ENCODE assay signal across 10 cellular contexts in genomic region chr7:120089968-120090367, GRCh38.
DNase-seq lines count a peak whose midpoint lies in the region; ATAC-seq, FAIRE-seq and TF ChIP-seq lines count a peak whose summit lies in the region.
"Had no signal": no experiment of that assay in that cellular context is flagged by ENCODE, and none has a peak within 500 bp of the region (broad histone marks: within the 10 kb centered on the region; RNA-seq: fewer than 3 reads in every experiment).

No MANE protein-coding gene starts in this region.

- DNase-seq in DMS 273 (lab: John Stamatoyannopoulos, UW; ENCODE audit: unreplicated experiment) (peak; percentile 42), DMS 273 treated with DMSO at 0.1 percent for 48 hours (lab: John Stamatoyannopoulos, UW) (no peak), M059J (ENCODE audit: low read depth) (peak; percentile 45), K562 (ENCODE audit: extremely low read depth in 1 of 4, low spot score in 3 of 4) (peak in 3 of 4 experiments; percentile 15 to 76 (median 51)), non-pigmented ciliary epithelial cell (ENCODE audit: low read depth) (peak; percentile 1), foreskin melanocyte (no peak), UCSD-AML1 (lab: John Stamatoyannopoulos, UW; ENCODE audit: unreplicated experiment) (no peak)
- DNase-seq: 8988T, T-helper 9 cell had no signal

- ATAC-seq in K562 (peak; percentile 98), GM21381 (IDR thresholded peaks at IDR 0.05; ENCODE audit: unreplicated experiment) (no peak)

- FAIRE-seq in K562 (lab: Jason Lieb, UNC) = peak; percentile 88

- BruUV-seq in K562 (replicated peaks; lab: Mats Ljungman, UMichigan) = no TSS peak

- CTCF ChIA-PET in K562 (lab: Yijun Ruan, JAX; ENCODE audit: low intra/inter-chr PET ratio) = interaction anchor here (1.3 kb wide), 1 partner anchor 820 kb away, joined by 5 read pairs; no protein-coding TSS in a partner anchor

- TF ChIP-seq RAD21 in K562 (CRISPR knock-in tag; conservative IDR thresholded peaks at IDR 0.05 in 1 of 2, IDR thresholded peaks at IDR 0.05 in 1 of 2) = peak; percentile 67 to 81

- H4K20me1 ChIP-seq in K562 (replicated peaks; ENCODE audit: control insufficient read depth, insufficient read depth, low read length) = no peaks in the 10 kb centered on the region

- H3K27me3 ChIP-seq in K562 (ENCODE audit: control insufficient read depth in 2 of 2, insufficient read depth in 2 of 2, low read length in 2 of 2) = no peaks in the 10 kb centered on the region; a peak in 1 of 5 replicates

- in situ Hi-C loops in K562 (cut with MboI) = no loop called here

- WGBS in K562 (ENCODE audit: insufficient coverage, low coverage, missing lambda C conversion rate) = 3% methylated on average over 4 of the region's 4 CpGs

- TF ChIP-seq POLR2A in K562 (conservative IDR thresholded peaks at IDR 0.05) = no peak

- no peak overlapping the region for H3K9ac ChIP-seq in K562 (ENCODE audit: insufficient read depth in 1 of 2, low read depth in 2 of 2, low read length in 2 of 2)

- no peaks in the 10 kb centered on the region for H3K79me2 ChIP-seq in K562 (ENCODE audit: control insufficient read depth, insufficient read depth, low read length)

- no peaks in the 10 kb centered on the region for H3K36me3 ChIP-seq in K562 (ENCODE audit: control insufficient read depth, insufficient read depth, low read length)

- POLR2A ChIA-PET in K562 (lab: Yijun Ruan, JAX) = interaction anchor here (0.6 kb wide), 1 partner anchor 249 kb away, joined by 4 read pairs; no protein-coding TSS in a partner anchor

- no peaks in the 10 kb centered on the region for H3K9me3 ChIP-seq in K562 (replicated peaks; ENCODE audit: control insufficient read depth, insufficient read depth, low read depth, low read length)

- H3K4me3 ChIP-seq in K562 = no peak overlapping the region

- no peaks in the 10 kb centered on the region for H3K4me1 ChIP-seq in K562 (replicated peaks in 1 of 2; ENCODE audit: control insufficient read depth in 2 of 2, insufficient read depth in 2 of 2, low read length in 2 of 2)

- TF ChIP-seq EP300 in K562 (IDR thresholded peaks at IDR 0.05; ENCODE audit: low read length) = no peak

- no peak overlapping the region for H2AFZ ChIP-seq in K562 (ENCODE audit: low read depth, low read length)

- H3K27ac ChIP-seq in K562 (ENCODE audit: extremely low read depth, low read depth, low read length) = no peak overlapping the region

- intact Hi-C loops in K562 (cut with micrococcal nuclease) = loop anchor here (1.0 to 10.0 kb wide), 3 partner anchors 155 to 815 kb away; no protein-coding TSS in a partner anchor

- peak; percentile 65 to 72 (median 66) for TF ChIP-seq CTCF in K562 (IDR thresholded peaks at IDR 0.05 in 2 of 3, conservative IDR thresholded peaks at IDR 0.05 in 1 of 3; ENCODE audit: insufficient read depth in 2 of 3, low read depth in 1 of 3, low read length in 3 of 3)

- no peaks in the 10 kb centered on the region for H3K9me1 ChIP-seq in K562 (ENCODE audit: control insufficient read depth, insufficient read depth, low read length)

- no peak overlapping the region for H3K4me2 ChIP-seq in K562 (ENCODE audit: insufficient read depth, low read length)

TF ChIP-seq in K562, 482 proteins besides CTCF, POLR2A, EP300 and RAD21:
- TF ChIP-seq PPARD (CRISPR knock-in tag; IDR thresholded peaks at IDR 0.05) (no peak), ZNF384 (IDR thresholded peaks at IDR 0.05; ENCODE audit: low read depth, low read length) (peak; percentile 66), SMC3 (conservative IDR thresholded peaks at IDR 0.05; ENCODE audit: insufficient read depth, low read depth, low read length) (peak; percentile 48), PHF21A (IDR thresholded peaks at IDR 0.05; ENCODE audit: borderline replicate concordance, low read depth) (0 out of 2 replicates have a peak, but pooled peaks have one; percentile 68), DEAF1 (CRISPR knock-in tag; IDR thresholded peaks at IDR 0.05) (peak; percentile 11; the same call in 1 of the 2 replicates), CC2D1A (IDR thresholded peaks at IDR 0.05) (peak; percentile 42; the same call in 1 of the 2 replicates), ZNF41 (CRISPR knock-in tag; conservative IDR thresholded peaks at IDR 0.05) (no peak)
TF ChIP-seq in K562: peak in this region for 5.

Comparison
In these comparisons a context has a peak if more than half of its experiments do, and no peak if none do; other contexts are left out.
1. DNase-seq: peak in DMS 273 (single experiment), M059J (single experiment), K562 (3 of 4) and non-pigmented ciliary epithelial cell (single experiment); none in DMS 273 treated with DMSO at 0.1 percent for 48 hours (single experiment), foreskin melanocyte (single experiment) and UCSD-AML1 (single experiment).